Comparison of ENCODE assay signal across 17 cellular contexts in genomic region chr3:66392512-66392911, GRCh38.
DNase-seq lines count a peak whose midpoint lies in the region; ATAC-seq and TF ChIP-seq lines count a peak whose summit lies in the region.
"Had no signal": no experiment of that assay in that cellular context is flagged by ENCODE, and none has a peak within 500 bp of the region (broad histone marks: within the 10 kb centered on the region; RNA-seq: fewer than 3 reads in every experiment).

No MANE protein-coding gene starts in this region.

- peaks cover 41% of the 10 kb centered on the region for H3K36me3 Mint-ChIP-seq in activated CD8-positive, alpha-beta T cell treated with anti-CD3 and anti-CD28 coated beads, Interleukin-2, amount 10 ng/mL, durations not matched to agents 7 days and 5 days (ENCODE audit: low read depth)
- peaks cover 5 to 7% of the 10 kb centered on the region in 2 donors for H3K36me3 Mint-ChIP-seq in naive B cell

- intact Hi-C loops in left ventricle myocardium inferior (cut with micrococcal nuclease) = no loop called here
- intact Hi-C loops in heart right ventricle (cut with DNase I) = no loop called here
- intact Hi-C loops in aorta (cut with DNase I) = no loop called here

- WGBS in heart right ventricle, 2 donors = 70 to 72% methylated on average over 3 of the region's 3 CpGs
- WGBS in aorta, 2 donors = 82% methylated on average over 3 of the region's 3 CpGs

- H3K36me3 ChIP-seq in left ventricle myocardium inferior = peaks cover 66% of the 10 kb centered on the region
- H3K36me3 ChIP-seq in heart right ventricle = peaks cover 0 to 91% (median 20%) of the 10 kb centered on the region in 9 donors
- H3K36me3 ChIP-seq in aorta (ENCODE audit: control insufficient read depth in 1 of 2, insufficient read depth in 2 of 2, low read length in 1 of 2) = no peaks in the 10 kb centered on the region

- H3K4me1 ChIP-seq in left ventricle myocardium inferior (peaks cover 43% of the 10 kb centered on the region), heart right ventricle (peaks cover 5 to 51% (median 31%) of the 10 kb centered on the region in 9 donors), aorta (ENCODE audit: control insufficient read depth in 1 of 2, insufficient read depth in 2 of 2, low read length in 2 of 2) (peaks cover 8 to 11% of the 10 kb centered on the region in 2 donors)

- POLR2A ChIA-PET in activated CD8-positive, alpha-beta T cell treated with anti-CD3 and anti-CD28 coated beads, Interleukin-2, amount 10 ng/mL, durations not matched to agents 7 days and 5 days (lab: Charles Lee) = no interaction called here

- peaks cover 34% of the 10 kb centered on the region for H3K4me1 Mint-ChIP-seq in activated CD8-positive, alpha-beta T cell treated with anti-CD3 and anti-CD28 coated beads, Interleukin-2, amount 10 ng/mL, durations not matched to agents 7 days and 5 days (ENCODE audit: low read depth)
- peaks cover 54 to 71% (median 57%) of the 10 kb centered on the region in 3 donors for H3K4me1 Mint-ChIP-seq in naive B cell

- H3K27ac ChIP-seq in left ventricle myocardium inferior (replicated peaks) = peak overlapping the region; percentile 57
- H3K27ac ChIP-seq in heart right ventricle = peak overlapping the region in 4 of 10 donors; percentile 22 to 73 (median 52)
- H3K27ac ChIP-seq in aorta (ENCODE audit: low read depth in 1 of 2, low read length in 2 of 2) = peak overlapping the region; percentile 31 to 99
- H3K27ac ChIP-seq: hepatocyte had no signal

- no peak for TF ChIP-seq CTCF in left ventricle myocardium inferior (IDR thresholded peaks at IDR 0.05; ENCODE audit: borderline replicate concordance)
- TF ChIP-seq CTCF in heart right ventricle (IDR thresholded peaks at IDR 0.05) = no peak

- peak overlapping the region; percentile 15 for H3K4me3 Mint-ChIP-seq in activated CD8-positive, alpha-beta T cell treated with anti-CD3 and anti-CD28 coated beads, Interleukin-2, amount 10 ng/mL, durations not matched to agents 7 days and 5 days
- peak overlapping the region; percentile 74 to 93 (median 90) for H3K4me3 Mint-ChIP-seq in naive B cell
- H3K4me3 Mint-ChIP-seq: WTC11 had no signal

- H3K9me3 ChIP-seq in left ventricle myocardium inferior (replicated peaks) (no peaks in the 10 kb centered on the region), heart right ventricle (no peaks in the 10 kb centered on the region), aorta (ENCODE audit: control insufficient read depth, low read length) (no peaks in the 10 kb centered on the region)
- H3K9me3 ChIP-seq: pancreas had no signal

- no peaks in the 10 kb centered on the region for H3K27me3 ChIP-seq in left ventricle myocardium inferior (ENCODE audit: low read depth)
- H3K27me3 ChIP-seq in heart right ventricle = no peaks in the 10 kb centered on the region
- no peaks in the 10 kb centered on the region for H3K27me3 ChIP-seq in aorta (ENCODE audit: control insufficient read depth in 1 of 2, insufficient read depth in 2 of 2, low read length in 1 of 2)
- H3K27me3 ChIP-seq: hepatocyte, pancreas had no signal

- no peaks in the 10 kb centered on the region for H3K9me3 Mint-ChIP-seq in activated CD8-positive, alpha-beta T cell treated with anti-CD3 and anti-CD28 coated beads, Interleukin-2, amount 10 ng/mL, durations not matched to agents 7 days and 5 days (ENCODE audit: insufficient read depth)
- H3K9me3 Mint-ChIP-seq in naive B cell = peaks cover 0 to 2% (median 0%) of the 10 kb centered on the region in 7 donors
- H3K9me3 Mint-ChIP-seq: activated T-helper 2 cell treated with anti-CD3 and anti-CD28 coated beads, Interferon-gamma antibody, Interleukin-2, Interleukin-4, amounts not matched to agents 10 μg/mL and 5 μg/mL and 100 μg/mL, durations not matched to agents 14 hours and 24 hours and 36 hours; WTC11 had no signal

- DNase-seq in left ventricle myocardium inferior = no peak
- DNase-seq in heart right ventricle = no peak
- no peak for DNase-seq in activated CD8-positive, alpha-beta T cell treated with anti-CD3 and anti-CD28 coated beads, Interleukin-2, amount 10 ng/mL, durations not matched to agents 7 days and 5 days
- no peak for DNase-seq in naive B cell
- no peak for DNase-seq in aorta
- DNase-seq in NCI-H2196 treated with DMSO at 0.1 percent for 48 hours (lab: John Stamatoyannopoulos, UW; ENCODE audit: unreplicated experiment) = no peak
- DNase-seq: cerebellar nuclear complex, erythroblast, NCI-H2107, pancreas, PC-3 had no signal

- ATAC-seq in heart right ventricle = no peak
- ATAC-seq in activated CD8-positive, alpha-beta T cell treated with anti-CD3 and anti-CD28 coated beads, Interleukin-2, amount 10 ng/mL, durations not matched to agents 7 days and 5 days = no peak
- no peak for ATAC-seq in naive B cell (ENCODE audit: low read depth in 2 of 2)
- no peak for ATAC-seq in aorta (ENCODE audit: low FRiP score)
- ATAC-seq in GM21576 (IDR thresholded peaks at IDR 0.05; ENCODE audit: unreplicated experiment) = no peak
- ATAC-seq in GM18519 (IDR thresholded peaks at IDR 0.05; ENCODE audit: low FRiP score, unreplicated experiment) = no peak
- ATAC-seq: PC-3, WTC11 had no signal

- CTCF ChIA-PET in activated CD8-positive, alpha-beta T cell treated with anti-CD3 and anti-CD28 coated beads, Interleukin-2, amount 10 ng/mL, durations not matched to agents 7 days and 5 days (lab: Charles Lee) = interaction anchor here (2.3 to 2.9 kb wide), 3 partner anchors 15 to 429 kb away, joined by 9 to 22 read pairs (median 14); no protein-coding TSS in a partner anchor

- H3K27me3 Mint-ChIP-seq in activated CD8-positive, alpha-beta T cell treated with anti-CD3 and anti-CD28 coated beads, Interleukin-2, amount 10 ng/mL, durations not matched to agents 7 days and 5 days (ENCODE audit: low read depth) = no peaks in the 10 kb centered on the region
- no peaks in the 10 kb centered on the region for H3K27me3 Mint-ChIP-seq in naive B cell

- H3K27ac Mint-ChIP-seq in activated CD8-positive, alpha-beta T cell treated with anti-CD3 and anti-CD28 coated beads, Interleukin-2, amount 10 ng/mL, durations not matched to agents 7 days and 5 days = peak overlapping the region; percentile 90
- H3K27ac Mint-ChIP-seq in naive B cell = peak overlapping the region in 5 of 6 donors; percentile 54 to 94 (median 77)
- H3K27ac Mint-ChIP-seq: activated T-helper 2 cell treated with anti-CD3 and anti-CD28 coated beads, Interferon-gamma antibody, Interleukin-2, Interleukin-4, amounts not matched to agents 10 μg/mL and 5 μg/mL and 100 μg/mL, durations not matched to agents 14 hours and 24 hours and 36 hours; WTC11 had no signal

- no peak overlapping the region for H3K4me3 ChIP-seq in left ventricle myocardium inferior
- H3K4me3 ChIP-seq in heart right ventricle = no peak overlapping the region
- no peak overlapping the region for H3K4me3 ChIP-seq in aorta (ENCODE audit: low read length in 2 of 2)
- H3K4me3 ChIP-seq: hepatocyte, lung, pancreas had no signal
